Comparison of ENCODE assay signal across 24 cellular contexts in the genomic region with DNA sequence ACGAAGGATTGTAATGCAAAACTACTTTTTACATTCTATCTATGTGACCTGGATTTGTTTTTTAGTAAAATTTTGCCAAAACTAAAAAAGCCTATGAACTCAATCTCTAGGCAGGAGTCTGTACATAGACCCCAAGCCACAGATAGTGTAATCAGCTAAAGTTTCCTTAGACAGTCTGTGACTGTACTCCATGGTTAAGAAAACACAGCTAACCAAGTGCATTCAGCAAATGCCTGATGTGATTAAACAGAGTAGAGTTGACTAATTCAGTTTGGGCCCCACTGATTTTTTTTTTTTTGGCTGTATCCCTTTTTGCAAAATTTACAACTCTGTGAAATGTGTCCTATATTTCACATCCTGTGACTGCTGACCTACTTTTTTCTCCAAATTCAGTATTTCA.
"Had no signal": no experiment of that assay in that cellular context is flagged by ENCODE, and none has a peak within 500 bp of the region (broad histone marks: within the 10 kb centered on the region; RNA-seq: fewer than 3 reads in every experiment).

No MANE protein-coding gene starts in this region.

- ATAC-seq: activated naive CD8-positive, alpha-beta T cell treated with anti-CD3 and anti-CD28 coated beads, Interleukin-2, amount 50 U/mL, for 24 hours; activated T-helper 17 cell treated with anti-CD3 and anti-CD28 coated beads, Interleukin-2, amount 50 U/mL, for 72 hours; esophagus mucosa; natural killer cell; stimulated activated naive CD8-positive, alpha-beta T cell treated with anti-CD3 and anti-CD28 coated beads, Interleukin-15, Interleukin-2, amounts not matched to agents 100 U/mL and 50 U/mL, for 24 hours had no signal

- H3K27me3 ChIP-seq: neural progenitor cell, right atrium auricular region had no signal

- H3K4me3 ChIP-seq: left ventricle myocardium inferior, lung, neural progenitor cell, right atrium auricular region, thoracic aorta had no signal

- H3K4me1 ChIP-seq: left ventricle myocardium inferior, neural progenitor cell, parathyroid adenoma, right atrium auricular region had no signal

- H3K9me3 ChIP-seq: left ventricle myocardium inferior, right atrium auricular region, thoracic aorta had no signal

- H3K36me3 ChIP-seq: left ventricle myocardium inferior, neural progenitor cell, right atrium auricular region, thoracic aorta had no signal

- H3K9ac ChIP-seq: neural progenitor cell, parathyroid adenoma had no signal

- DNase-seq: activated CD4-positive, alpha-beta memory T cell treated with anti-CD3 and anti-CD28 coated beads, Interleukin-2, amount 10 ng/mL, durations not matched to agents 7 days and 5 days; activated CD4-positive, alpha-beta T cell treated with anti-CD3 and anti-CD28 coated beads for 1 hour; activated CD4-positive, alpha-beta T cell treated with anti-CD3 and anti-CD28 coated beads, Interleukin-2, amount 10 ng/mL, durations not matched to agents 7 days and 5 days; activated CD8-positive, alpha-beta memory T cell treated with anti-CD3 and anti-CD28 coated beads, Interleukin-2, amount 50 U/mL, for 48 hours; activated gamma-delta T cell treated with Interleukin-2 at 50 U/mL for 16 hours; activated naive CD8-positive, alpha-beta T cell treated with anti-CD3 and anti-CD28 coated beads, Interleukin-2, amount 50 U/mL, for 24 hours; activated T-cell treated with anti-CD3 and anti-CD28 coated beads, Interleukin-2, amount 50 U/mL, for 24 hours; aorta; central memory CD4-positive, alpha-beta T cell; endodermal cell; islet precursor cell; left ventricle myocardium inferior; mesendoderm; natural killer cell; occipital lobe; stimulated activated CD4-positive, alpha-beta T cell treated with anti-CD3 and anti-CD28 coated beads, Interleukin-4, amount 100 ng/mL, for 1 hour; stimulated activated naive CD8-positive, alpha-beta T cell treated with anti-CD3 and anti-CD28 coated beads, Interleukin-15, Interleukin-2, amounts not matched to agents 100 U/mL and 50 U/mL, for 24 hours had no signal

- H3K27ac ChIP-seq: left ventricle myocardium inferior, neural progenitor cell, parathyroid adenoma, right atrium auricular region, thoracic aorta had no signal
